Comparison of ENCODE assay signal across 11 cellular contexts in the genomic region with DNA sequence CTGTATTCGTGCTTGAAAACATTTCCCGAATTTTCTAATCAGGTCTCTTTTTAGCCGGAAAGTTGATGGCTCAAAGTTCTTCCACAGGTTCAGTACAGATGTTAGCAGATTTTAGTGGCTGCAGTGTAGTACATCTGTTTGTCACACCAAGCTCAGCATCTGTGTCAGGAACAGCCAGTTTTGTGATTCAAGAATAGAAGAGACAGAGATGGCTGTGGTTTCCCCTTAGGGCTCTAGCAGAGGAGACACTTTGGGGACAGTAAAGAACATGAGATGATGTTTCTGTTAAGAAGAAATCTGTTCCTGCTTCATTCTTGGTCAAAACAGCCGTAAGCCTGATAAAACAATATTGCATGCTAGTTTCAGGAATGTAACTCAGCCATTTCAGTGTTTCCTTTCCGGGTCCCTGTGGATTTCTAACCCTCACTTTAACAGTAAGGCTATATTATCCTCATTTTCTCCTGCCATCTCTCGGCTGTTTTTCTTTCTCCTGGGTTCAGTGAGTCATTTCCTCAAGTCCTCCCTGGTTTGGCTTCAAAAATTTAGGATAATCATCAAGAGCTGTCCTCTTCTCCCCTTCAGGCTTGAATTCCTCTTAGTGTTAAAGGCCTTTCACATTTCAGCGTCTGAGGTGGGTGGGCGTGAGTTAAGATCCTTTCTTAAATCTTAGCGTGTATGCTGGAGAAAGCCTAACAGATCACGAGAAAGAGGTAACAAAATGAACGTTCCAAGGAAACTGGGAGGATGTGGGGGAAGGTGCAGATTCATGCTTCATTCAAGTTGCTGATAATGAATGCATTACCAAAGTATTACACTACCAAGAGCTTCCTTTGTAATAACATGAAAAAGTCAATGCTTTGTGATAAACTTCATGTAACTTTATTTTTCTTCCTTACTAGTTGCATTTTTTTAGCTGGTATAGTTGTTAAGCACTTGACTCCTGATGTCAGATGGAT. TPM values are rescaled to one million over a fixed set of nuclear protein-coding genes. Genes with fewer than 3 reads are reported as not detected.
A peak's percentile ranks its signal among the peaks of the same experiment; 100 is the strongest.
DNase-seq lines count a peak whose midpoint lies in the region; ATAC-seq, FAIRE-seq and TF ChIP-seq lines count a peak whose summit lies in the region.
"Had no signal": no experiment of that assay in that cellular context is flagged by ENCODE, and none has a peak within 500 bp of the region (broad histone marks: within the 10 kb centered on the region; RNA-seq: fewer than 3 reads in every experiment).

No MANE protein-coding gene starts in this region.

- DNase-seq in GM23338 (ENCODE audit: low spot score) = no peak
- no peak for DNase-seq in K562 (ENCODE audit: extremely low read depth in 1 of 4, low spot score in 3 of 4)
- DNase-seq in hepatic stellate cell (ENCODE audit: low spot score) = peak; percentile 18
- DNase-seq in stromal cell of bone marrow (ENCODE audit: low read depth) = peak; percentile 86
- no peak for DNase-seq in activated CD4-positive, alpha-beta T cell treated with anti-CD3 and anti-CD28 coated beads for 36 hours
- DNase-seq in endodermal cell = no peak
- no peak for DNase-seq in activated CD4-positive, alpha-beta T cell treated with anti-CD3 and anti-CD28 coated beads, Interleukin-2, amount 10 ng/mL, durations not matched to agents 7 days and 5 days
- DNase-seq: naive thymus-derived CD4-positive, alpha-beta T cell; NCI-H526 treated with DMSO at 0.1 percent for 48 hours had no signal

- intact Hi-C loops in K562 (cut with micrococcal nuclease) = no loop called here
- intact Hi-C loops in activated CD4-positive, alpha-beta T cell treated with anti-CD3 and anti-CD28 coated beads for 36 hours (cut with DNase I, micrococcal nuclease) = no loop called here

- no TSS peak for BruUV-seq in K562 (replicated peaks; lab: Mats Ljungman, UMichigan)

- H3K27ac Mint-ChIP-seq in GM23338 (no peak overlapping the region), endodermal cell (no peak overlapping the region)
- no peak overlapping the region for H3K27ac Mint-ChIP-seq in activated CD4-positive, alpha-beta T cell treated with anti-CD3 and anti-CD28 coated beads for 36 hours
- no peak overlapping the region for H3K27ac Mint-ChIP-seq in activated CD4-positive, alpha-beta T cell treated with anti-CD3 and anti-CD28 coated beads, Interleukin-2, amount 10 ng/mL, durations not matched to agents 7 days and 5 days
- H3K27ac Mint-ChIP-seq: naive thymus-derived CD4-positive, alpha-beta T cell had no signal

- H3K4me1 Mint-ChIP-seq in GM23338 = peaks cover 19% of the 10 kb centered on the region
- H3K4me1 Mint-ChIP-seq in activated CD4-positive, alpha-beta T cell treated with anti-CD3 and anti-CD28 coated beads for 36 hours = no peaks in the 10 kb centered on the region
- peaks cover 2% of the 10 kb centered on the region for H3K4me1 Mint-ChIP-seq in endodermal cell
- H3K4me1 Mint-ChIP-seq in activated CD4-positive, alpha-beta T cell treated with anti-CD3 and anti-CD28 coated beads, Interleukin-2, amount 10 ng/mL, durations not matched to agents 7 days and 5 days = peaks cover 2% of the 10 kb centered on the region

- TF ChIP-seq POLR2A in K562 (conservative IDR thresholded peaks at IDR 0.05) = no peak

- H3K4me3 ChIP-seq in GM23338 (no peak overlapping the region), K562 (no peak overlapping the region), endodermal cell (ENCODE audit: low read length) (no peak overlapping the region)

- H3K36me3 ChIP-seq in GM23338 (ENCODE audit: insufficient read depth) (no peaks in the 10 kb centered on the region), K562 (ENCODE audit: control insufficient read depth, insufficient read depth, low read length) (no peaks in the 10 kb centered on the region), endodermal cell (ENCODE audit: control insufficient read depth, insufficient read depth, low read length) (no peaks in the 10 kb centered on the region)

- no peak for FAIRE-seq in K562 (lab: Jason Lieb, UNC)

- peak overlapping the region; percentile 73; the same call in 1 of the 2 replicates for H2AFZ ChIP-seq in GM23338
- 0 out of 2 replicates have a peak overlapping the region, but pooled peaks have one; percentile 27 for H2AFZ ChIP-seq in K562 (ENCODE audit: low read depth, low read length)

- H3K9ac ChIP-seq in K562 (ENCODE audit: insufficient read depth in 1 of 2, low read depth in 2 of 2, low read length in 2 of 2) = no peak overlapping the region
- H3K9ac ChIP-seq in endodermal cell (ENCODE audit: extremely low read depth, low read length, poor library complexity, severe bottlenecking) = no peak overlapping the region

- TF ChIP-seq CTCF in GM23338 (conservative IDR thresholded peaks at IDR 0.05; ENCODE audit: low read depth in 2 of 2) = no peak
- TF ChIP-seq CTCF in K562 (IDR thresholded peaks at IDR 0.05 in 2 of 3, conservative IDR thresholded peaks at IDR 0.05 in 1 of 3; ENCODE audit: insufficient read depth in 2 of 3, low read depth in 1 of 3, low read length in 3 of 3) = no peak
- TF ChIP-seq CTCF in endodermal cell (conservative IDR thresholded peaks at IDR 0.05) = no peak

- peaks cover 18% of the 10 kb centered on the region for H3K4me1 ChIP-seq in GM23338 (ENCODE audit: insufficient read depth)
- no peaks in the 10 kb centered on the region for H3K4me1 ChIP-seq in K562 (replicated peaks in 1 of 2; ENCODE audit: control insufficient read depth in 2 of 2, insufficient read depth in 2 of 2, low read length in 2 of 2)
- no peaks in the 10 kb centered on the region for H3K4me1 ChIP-seq in endodermal cell (ENCODE audit: control insufficient read depth, insufficient read depth, low read length)

- no peaks in the 10 kb centered on the region for H3K79me2 ChIP-seq in GM23338 (replicated peaks; ENCODE audit: insufficient read depth)
- no peaks in the 10 kb centered on the region for H3K79me2 ChIP-seq in K562 (ENCODE audit: control insufficient read depth, insufficient read depth, low read length)

- no peaks in the 10 kb centered on the region for H3K27me3 ChIP-seq in GM23338 (ENCODE audit: insufficient read depth)
- H3K27me3 ChIP-seq in K562 (ENCODE audit: control insufficient read depth in 2 of 2, insufficient read depth in 2 of 2, low read length in 2 of 2) = no peaks in the 10 kb centered on the region
- no peaks in the 10 kb centered on the region for H3K27me3 ChIP-seq in endodermal cell (ENCODE audit: control insufficient read depth, insufficient read depth, low read length, poor library complexity, severe bottlenecking)

- in situ Hi-C loops in K562 (cut with MboI) = no loop called here

- H3F3A ChIP-seq in GM23338 (replicated peaks; ENCODE audit: low read depth) = no peaks in the 10 kb centered on the region

- no peaks in the 10 kb centered on the region for H3K9me3 Mint-ChIP-seq in GM23338
- no peaks in the 10 kb centered on the region for H3K9me3 Mint-ChIP-seq in activated CD4-positive, alpha-beta T cell treated with anti-CD3 and anti-CD28 coated beads for 36 hours (ENCODE audit: low read depth)
- no peaks in the 10 kb centered on the region for H3K9me3 Mint-ChIP-seq in endodermal cell
- H3K9me3 Mint-ChIP-seq in activated CD4-positive, alpha-beta T cell treated with anti-CD3 and anti-CD28 coated beads, Interleukin-2, amount 10 ng/mL, durations not matched to agents 7 days and 5 days = no peaks in the 10 kb centered on the region

- WGBS in K562 (ENCODE audit: insufficient coverage, low coverage, missing lambda C conversion rate) = 3% methylated on average over 11 of the region's 11 CpGs
- WGBS in endodermal cell (ENCODE audit: insufficient coverage in 1 of 2, insufficient read length in 1 of 2), 2 experiments = 78 to 80% methylated on average over 6 to 11 of the region's 11 CpGs

- no peaks in the 10 kb centered on the region for H3K9me1 ChIP-seq in K562 (ENCODE audit: control insufficient read depth, insufficient read depth, low read length)

- no peak for TF ChIP-seq RAD21 in K562 (CRISPR knock-in tag; conservative IDR thresholded peaks at IDR 0.05 in 1 of 2, IDR thresholded peaks at IDR 0.05 in 1 of 2)

- H3K4me2 ChIP-seq in GM23338 (no peak overlapping the region), K562 (ENCODE audit: insufficient read depth, low read length) (no peak overlapping the region)

- no peaks in the 10 kb centered on the region for H4K20me1 ChIP-seq in GM23338 (replicated peaks; ENCODE audit: insufficient read depth)
- H4K20me1 ChIP-seq in K562 (replicated peaks; ENCODE audit: control insufficient read depth, insufficient read depth, low read length) = no peaks in the 10 kb centered on the region

- no peaks in the 10 kb centered on the region for H3K9me2 ChIP-seq in GM23338 (ENCODE audit: insufficient read depth)

- no peaks in the 10 kb centered on the region for H3K36me3 Mint-ChIP-seq in GM23338 (ENCODE audit: low read depth)
- H3K36me3 Mint-ChIP-seq in activated CD4-positive, alpha-beta T cell treated with anti-CD3 and anti-CD28 coated beads for 36 hours (ENCODE audit: low read depth) = no peaks in the 10 kb centered on the region
- no peaks in the 10 kb centered on the region for H3K36me3 Mint-ChIP-seq in endodermal cell (ENCODE audit: low read depth)
- H3K36me3 Mint-ChIP-seq in activated CD4-positive, alpha-beta T cell treated with anti-CD3 and anti-CD28 coated beads, Interleukin-2, amount 10 ng/mL, durations not matched to agents 7 days and 5 days (ENCODE audit: low read depth) = no peaks in the 10 kb centered on the region
- H3K36me3 Mint-ChIP-seq: naive thymus-derived CD4-positive, alpha-beta T cell had no signal

- H3K4me3 Mint-ChIP-seq in GM23338 (no peak overlapping the region), endodermal cell (no peak overlapping the region)
- H3K4me3 Mint-ChIP-seq in activated CD4-positive, alpha-beta T cell treated with anti-CD3 and anti-CD28 coated beads for 36 hours = no peak overlapping the region
- H3K4me3 Mint-ChIP-seq in activated CD4-positive, alpha-beta T cell treated with anti-CD3 and anti-CD28 coated beads, Interleukin-2, amount 10 ng/mL, durations not matched to agents 7 days and 5 days = no peak overlapping the region
- H3K4me3 Mint-ChIP-seq: naive thymus-derived CD4-positive, alpha-beta T cell had no signal

- POLR2A ChIA-PET in K562 (lab: Yijun Ruan, JAX) = no interaction called here
- POLR2A ChIA-PET in activated CD4-positive, alpha-beta T cell treated with anti-CD3 and anti-CD28 coated beads for 36 hours (lab: Charles Lee) = no interaction called here
- POLR2A ChIA-PET in activated CD4-positive, alpha-beta T cell treated with anti-CD3 and anti-CD28 coated beads, Interleukin-2, amount 10 ng/mL, durations not matched to agents 7 days and 5 days (lab: Charles Lee) = no interaction called here

- ATAC-seq in GM23338 = no peak
- no peak for ATAC-seq in K562
- no peak for ATAC-seq in GM21423 (IDR thresholded peaks at IDR 0.05; ENCODE audit: unreplicated experiment)
- no peak for ATAC-seq in activated CD4-positive, alpha-beta T cell treated with anti-CD3 and anti-CD28 coated beads for 36 hours
- ATAC-seq: esophagus mucosa; naive thymus-derived CD4-positive, alpha-beta T cell had no signal

- CTCF ChIA-PET in K562 (lab: Yijun Ruan, JAX; ENCODE audit: low intra/inter-chr PET ratio) = no interaction called here
- CTCF ChIA-PET in activated CD4-positive, alpha-beta T cell treated with anti-CD3 and anti-CD28 coated beads for 36 hours (lab: Charles Lee) = interaction anchor here (0.7 to 0.9 kb wide), 2 partner anchors 24 to 534 kb away, joined by 3 read pairs; no protein-coding TSS in a partner anchor
- CTCF ChIA-PET in activated CD4-positive, alpha-beta T cell treated with anti-CD3 and anti-CD28 coated beads, Interleukin-2, amount 10 ng/mL, durations not matched to agents 7 days and 5 days (lab: Charles Lee) = no interaction called here

- H3K27ac ChIP-seq in GM23338 (ENCODE audit: low read depth) (no peak overlapping the region), K562 (ENCODE audit: extremely low read depth, low read depth, low read length) (no peak overlapping the region), endodermal cell (ENCODE audit: low read depth, low read length) (no peak overlapping the region)

- H3K9me3 ChIP-seq in K562 (replicated peaks; ENCODE audit: control insufficient read depth, insufficient read depth, low read depth, low read length) (no peaks in the 10 kb centered on the region), endodermal cell (ENCODE audit: control insufficient read depth, low read length) (no peaks in the 10 kb centered on the region)

- no peak for TF ChIP-seq EP300 in K562 (IDR thresholded peaks at IDR 0.05; ENCODE audit: low read length)

- H3K27me3 Mint-ChIP-seq in GM23338 (ENCODE audit: insufficient read depth, low read depth, poor library complexity) (peaks cover 2% of the 10 kb centered on the region), endodermal cell (ENCODE audit: insufficient read depth) (no peaks in the 10 kb centered on the region)
- peaks cover 25% of the 10 kb centered on the region for H3K27me3 Mint-ChIP-seq in activated CD4-positive, alpha-beta T cell treated with anti-CD3 and anti-CD28 coated beads for 36 hours
- peaks cover 19% of the 10 kb centered on the region for H3K27me3 Mint-ChIP-seq in activated CD4-positive, alpha-beta T cell treated with anti-CD3 and anti-CD28 coated beads, Interleukin-2, amount 10 ng/mL, durations not matched to agents 7 days and 5 days

RNA-seq across cellular contexts. Expression of a gene that starts 37.1 kb away (rescaled TPM):
- total RNA-seq in GM23338 (2014; rRNA removed; shearing (Covaris generic)) = 2.1 and 2.2 TPM in 2 replicates
- polyA plus RNA-seq in GM23338 (2016; fragmentation: Nextera tagmentation; extraction: Ambion mirVana) (0.94 and 1.3 TPM in 2 replicates), K562 (2011; rRNA removed) (not detected in 2 replicates), K562 (2014; fragmentation: Illumina TruSeq; extraction: Trizol) (not detected in 2 replicates), K562 (2014; fragmentation: Nextera tagmentation; extraction: Ambion mirVana) (not detected), K562 (2014; rRNA removed) (not detected in 2 replicates)
- not detected in 2 replicates for total RNA-seq in K562 (2011; cell fraction: chromatin; rRNA removed; ENCODE audit: low replicate concordance)
- not detected in 2 replicates for total RNA-seq in K562 (2011; cell fraction: nucleolus; rRNA removed)
- not detected in 2 replicates for total RNA-seq in K562 (2011; cell fraction: nucleoplasm; rRNA removed)
- total RNA-seq in K562 (2014; rRNA removed) (not detected in 2 replicates), K562 (2014; rRNA removed; fragmentation: Illumina TruSeq; extraction: Trizol) (not detected in 2 replicates), K562 (2015; rRNA removed; fragmentation: Illumina TruSeq; extraction: Trizol) (not detected in 2 replicates), K562 (2021) (not detected in 2 replicates), endodermal cell (under 1 TPM; 0.27 to 0.40 TPM)
- polyA plus RNA-seq in K562 (2011; cell fraction: cytosol; rRNA removed) = not detected in 2 replicates
- not detected in 2 replicates for polyA plus RNA-seq in K562 (2011; cell fraction: nucleus; rRNA removed)
- not detected in 2 replicates for polyA plus RNA-seq in K562 (2012)
- polyA minus RNA-seq in K562 (2011; rRNA and poly(A)+ RNA removed) = not detected in 2 replicates
- not detected in 2 replicates for polyA minus RNA-seq in K562 (2011; cell fraction: cytosol; rRNA and poly(A)+ RNA removed)
- polyA minus RNA-seq in K562 (2011; cell fraction: nucleus; rRNA and poly(A)+ RNA removed) = not detected in 2 replicates
- not detected for total RNA-seq in activated CD4-positive, alpha-beta T cell treated with anti-CD3 and anti-CD28 coated beads for 36 hours
- polyA plus RNA-seq in endodermal cell (2013, experiment 1 of 2) = 1.9 TPM
- 2.0 TPM for polyA plus RNA-seq in endodermal cell (2013, experiment 2 of 2)
- not detected for total RNA-seq in activated CD4-positive, alpha-beta T cell treated with anti-CD3 and anti-CD28 coated beads, Interleukin-2, amount 10 ng/mL, durations not matched to agents 7 days and 5 days
- polyA plus RNA-seq: naive thymus-derived CD4-positive, alpha-beta T cell had no signal

Comparison
In these comparisons a context has a peak if more than half of its experiments do, and no peak if none do; other contexts are left out.
1. DNase-seq: peak in hepatic stellate cell (single experiment) and stromal cell of bone marrow (single experiment); none in GM23338 (single experiment), K562 (0 of 4), activated CD4-positive, alpha-beta T cell treated with anti-CD3 and anti-CD28 coated beads for 36 hours (single experiment), endodermal cell (single experiment) and activated CD4-positive, alpha-beta T cell treated with anti-CD3 and anti-CD28 coated beads, Interleukin-2, amount 10 ng/mL, durations not matched to agents 7 days and 5 days (single experiment).